8 cellular contexts compared by ENCODE assay signal in the genomic region with DNA sequence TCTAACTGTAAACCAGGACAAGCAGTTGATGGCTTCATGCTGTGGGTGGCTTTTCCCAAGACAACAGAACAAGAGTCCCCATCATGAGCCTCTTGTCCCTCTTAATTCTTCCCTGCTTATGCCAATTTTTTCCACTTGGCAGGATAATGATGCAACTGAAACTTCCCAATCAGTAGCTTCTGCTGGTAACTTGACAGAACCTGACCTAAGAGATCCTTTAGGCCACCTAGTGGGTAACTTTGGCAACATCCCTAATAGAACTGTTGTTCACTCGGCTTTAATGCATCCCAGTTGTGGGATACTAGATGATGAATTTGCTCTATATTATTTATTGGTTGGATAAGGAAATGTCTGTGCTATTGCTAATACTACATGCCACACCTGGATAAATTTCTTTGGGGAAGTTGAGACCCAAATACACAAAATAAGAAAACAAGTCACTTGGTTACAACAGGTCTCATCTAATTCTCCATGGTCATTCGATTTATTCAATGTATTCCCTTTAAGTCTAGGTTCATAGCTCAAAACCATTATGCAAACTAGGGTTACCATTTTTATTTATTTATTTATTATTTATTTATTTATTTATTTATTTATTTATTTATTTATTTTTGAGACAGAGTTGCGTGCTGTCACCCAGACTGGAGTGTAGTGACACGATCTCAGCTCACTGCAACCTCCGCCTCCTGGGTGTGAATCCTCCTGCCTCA. TPM values are rescaled to one million over a fixed set of nuclear protein-coding genes. Genes with fewer than 3 reads are reported as not detected.
DNase-seq lines count a peak whose midpoint lies in the region; ATAC-seq, FAIRE-seq and TF ChIP-seq lines count a peak whose summit lies in the region.

No MANE protein-coding gene starts in this region.

- no peaks in the 10 kb centered on the region for H3K9me3 ChIP-seq in CD4-positive, CD25-positive, alpha-beta regulatory T cell (ENCODE audit: control insufficient read depth in 2 of 2, low read length in 2 of 2)
- H3K9me3 ChIP-seq in body of pancreas (no peaks in the 10 kb centered on the region), keratinocyte (ENCODE audit: control insufficient read depth, low read depth, low read length) (no peaks in the 10 kb centered on the region), thoracic aorta (no peaks in the 10 kb centered on the region)

- no peak overlapping the region for H3K9ac ChIP-seq in keratinocyte (ENCODE audit: control insufficient read depth, extremely low read depth, insufficient read depth, low read length)

- no peaks in the 10 kb centered on the region for H3K9me1 ChIP-seq in keratinocyte (ENCODE audit: control insufficient read depth, extremely low read depth, insufficient read depth, low read length)

- no peak overlapping the region for H3K4me2 ChIP-seq in keratinocyte (ENCODE audit: control insufficient read depth, extremely low read depth, insufficient read depth, low read depth, low read length)

- H3K36me3 Mint-ChIP-seq in CD4-positive, CD25-positive, alpha-beta regulatory T cell = no peaks in the 10 kb centered on the region
- H3K36me3 Mint-ChIP-seq in activated T-helper 2 cell treated with anti-CD3 and anti-CD28 coated beads, Interferon-gamma antibody, Interleukin-2, Interleukin-4, amounts not matched to agents 10 μg/mL and 5 μg/mL and 100 μg/mL, durations not matched to agents 14 hours and 24 hours and 36 hours (ENCODE audit: low read depth) = no peaks in the 10 kb centered on the region

- peak; percentile 88 for FAIRE-seq in GM18507 (lab: Jason Lieb, UNC)
- peak; percentile 83 for FAIRE-seq in keratinocyte (lab: Jason Lieb, UNC)

- H3K4me1 ChIP-seq in CD4-positive, CD25-positive, alpha-beta regulatory T cell (ENCODE audit: control insufficient read depth, insufficient read depth, low read length, poor library complexity, severe bottlenecking) = peaks cover 4% of the 10 kb centered on the region
- H3K4me1 ChIP-seq in body of pancreas (peaks cover 3% of the 10 kb centered on the region), keratinocyte (ENCODE audit: control insufficient read depth, extremely low read depth, insufficient read depth, low read length) (no peaks in the 10 kb centered on the region), thoracic aorta (ENCODE audit: control insufficient read depth in 1 of 2, low read depth in 2 of 2) (no peaks in the 10 kb centered on the region)

- H3K36me3 ChIP-seq in CD4-positive, CD25-positive, alpha-beta regulatory T cell (ENCODE audit: control insufficient read depth, insufficient read depth, low read length) = no peaks in the 10 kb centered on the region
- no peaks in the 10 kb centered on the region for H3K36me3 ChIP-seq in body of pancreas (replicated peaks in 1 of 2; ENCODE audit: insufficient read depth in 1 of 2, low read depth in 2 of 2)
- no peaks in the 10 kb centered on the region for H3K36me3 ChIP-seq in keratinocyte (ENCODE audit: control insufficient read depth in 2 of 2, extremely low read depth in 1 of 2, insufficient read depth in 2 of 2, low read length in 2 of 2)
- no peaks in the 10 kb centered on the region for H3K36me3 ChIP-seq in thoracic aorta

- H3K4me3 ChIP-seq in CD4-positive, CD25-positive, alpha-beta regulatory T cell (ENCODE audit: low read depth, low read length) = no peak overlapping the region
- H3K4me3 ChIP-seq in body of pancreas (no peak overlapping the region), keratinocyte (ENCODE audit: control insufficient read depth in 2 of 3, extremely low read depth in 1 of 3, insufficient read depth in 2 of 3, low read depth in 1 of 3, low read length in 3 of 3) (no peak overlapping the region), thoracic aorta (no peak overlapping the region)

- no peaks in the 10 kb centered on the region for H3K79me2 ChIP-seq in keratinocyte (ENCODE audit: control insufficient read depth, insufficient read depth, low read length)

- intact Hi-C loops in body of pancreas (cut with DNase I) = no loop called here
- intact Hi-C loops in activated T-helper 2 cell treated with anti-CD3 and anti-CD28 coated beads, Interferon-gamma antibody, Interleukin-2, Interleukin-4, amounts not matched to agents 10 μg/mL and 5 μg/mL and 100 μg/mL, durations not matched to agents 14 hours and 24 hours and 36 hours (cut with micrococcal nuclease) = loop anchor here (2.0 kb wide), 1 partner anchor 507 kb away; no protein-coding TSS in a partner anchor

- 66 to 75% methylated on average over 5 of the region's 5 CpGs for WGBS in body of pancreas, 2 donors

- peak in 2 of 3 donors; percentile 33 to 57 for DNase-seq in CD4-positive, CD25-positive, alpha-beta regulatory T cell
- DNase-seq in GM18507 (ENCODE audit: extremely low spot score, insufficient read length, low read depth) = no peak
- DNase-seq in NCI-H446 treated with DMSO at 0.1 percent for 48 hours (lab: John Stamatoyannopoulos, UW) = peak; percentile 33
- peak in 2 of 4 donors; percentile 14 to 40 for DNase-seq in body of pancreas
- DNase-seq in keratinocyte (ENCODE audit: low read depth, low spot score) = peak; percentile 15
- DNase-seq in thoracic aorta (ENCODE audit: low spot score) = no peak
- DNase-seq in activated T-helper 2 cell treated with anti-CD3 and anti-CD28 coated beads, Interferon-gamma antibody, Interleukin-2, Interleukin-4, amounts not matched to agents 10 μg/mL and 5 μg/mL and 100 μg/mL, durations not matched to agents 14 hours and 24 hours and 36 hours (ENCODE audit: low spot score) = no peak

- no peak overlapping the region for H2AFZ ChIP-seq in keratinocyte (ENCODE audit: control insufficient read depth, low read length)

- TF ChIP-seq POLR2A in body of pancreas (IDR thresholded peaks at IDR 0.05) = no peak

- no peaks in the 10 kb centered on the region for H3K27me3 ChIP-seq in CD4-positive, CD25-positive, alpha-beta regulatory T cell (ENCODE audit: control insufficient read depth, insufficient read depth, low read length)
- H3K27me3 ChIP-seq in body of pancreas (no peaks in the 10 kb centered on the region), keratinocyte (ENCODE audit: control insufficient read depth, extremely low read depth, insufficient read depth, low read length) (no peaks in the 10 kb centered on the region), thoracic aorta (replicated peaks; ENCODE audit: insufficient read depth) (no peaks in the 10 kb centered on the region)

- H3K9me3 Mint-ChIP-seq in CD4-positive, CD25-positive, alpha-beta regulatory T cell = no peaks in the 10 kb centered on the region
- H3K9me3 Mint-ChIP-seq in activated T-helper 2 cell treated with anti-CD3 and anti-CD28 coated beads, Interferon-gamma antibody, Interleukin-2, Interleukin-4, amounts not matched to agents 10 μg/mL and 5 μg/mL and 100 μg/mL, durations not matched to agents 14 hours and 24 hours and 36 hours = no peaks in the 10 kb centered on the region

- H3K27me3 Mint-ChIP-seq in CD4-positive, CD25-positive, alpha-beta regulatory T cell = peaks cover 23% of the 10 kb centered on the region
- peaks cover 6% of the 10 kb centered on the region for H3K27me3 Mint-ChIP-seq in activated T-helper 2 cell treated with anti-CD3 and anti-CD28 coated beads, Interferon-gamma antibody, Interleukin-2, Interleukin-4, amounts not matched to agents 10 μg/mL and 5 μg/mL and 100 μg/mL, durations not matched to agents 14 hours and 24 hours and 36 hours (ENCODE audit: low read depth)

- ATAC-seq in CD4-positive, CD25-positive, alpha-beta regulatory T cell (ENCODE audit: low read depth in 2 of 2) = peak in 1 of 2 donors; percentile 39
- ATAC-seq in body of pancreas = peak; percentile 59
- ATAC-seq in thoracic aorta (ENCODE audit: insufficient number of reproducible peaks, low FRiP score, low read depth) = peak; percentile 50
- no peak for ATAC-seq in HG03354 (IDR thresholded peaks at IDR 0.05; ENCODE audit: poor library complexity, severe bottlenecking, unreplicated experiment)

- no peak overlapping the region for H3K27ac Mint-ChIP-seq in CD4-positive, CD25-positive, alpha-beta regulatory T cell
- no peak overlapping the region for H3K27ac Mint-ChIP-seq in activated T-helper 2 cell treated with anti-CD3 and anti-CD28 coated beads, Interferon-gamma antibody, Interleukin-2, Interleukin-4, amounts not matched to agents 10 μg/mL and 5 μg/mL and 100 μg/mL, durations not matched to agents 14 hours and 24 hours and 36 hours

- H4K20me1 ChIP-seq in keratinocyte (ENCODE audit: control insufficient read depth, extremely low read depth, insufficient read depth, low read length) = no peaks in the 10 kb centered on the region

- dilution Hi-C loops in keratinocyte (cut with MboI; ENCODE audit: extremely low pct_ligation_motif_present, low sequenced_read_pairs) = no loop called here

- no peak overlapping the region for H3K27ac ChIP-seq in CD4-positive, CD25-positive, alpha-beta regulatory T cell (ENCODE audit: insufficient read depth, low read length, poor library complexity, severe bottlenecking)
- no peak overlapping the region for H3K27ac ChIP-seq in body of pancreas
- H3K27ac ChIP-seq in keratinocyte (ENCODE audit: control insufficient read depth, insufficient read depth, low read length) = no peak overlapping the region
- H3K27ac ChIP-seq in thoracic aorta = no peak overlapping the region

- TF ChIP-seq CTCF in body of pancreas (IDR thresholded peaks at IDR 0.05) (peak; percentile 39 to 55 (median 51)), keratinocyte (optimal IDR thresholded peaks at IDR 0.05 in 1 of 3, IDR thresholded peaks at IDR 0.05 in 1 of 3, conservative IDR thresholded peaks at IDR 0.05 in 1 of 3; ENCODE audit: extremely low read depth in 1 of 3, insufficient read depth in 2 of 3, low read length in 3 of 3) (peak; percentile 54 to 71 (median 68)), thoracic aorta (IDR thresholded peaks at IDR 0.05) (peak; percentile 51)

- peaks cover 0 to 8% (median 6%) of the 10 kb centered on the region in 4 donors for H3K4me1 Mint-ChIP-seq in CD4-positive, CD25-positive, alpha-beta regulatory T cell
- H3K4me1 Mint-ChIP-seq in activated T-helper 2 cell treated with anti-CD3 and anti-CD28 coated beads, Interferon-gamma antibody, Interleukin-2, Interleukin-4, amounts not matched to agents 10 μg/mL and 5 μg/mL and 100 μg/mL, durations not matched to agents 14 hours and 24 hours and 36 hours (ENCODE audit: low read depth) = peaks cover 7% of the 10 kb centered on the region

- no peak overlapping the region for H3K4me3 Mint-ChIP-seq in CD4-positive, CD25-positive, alpha-beta regulatory T cell
- no peak overlapping the region for H3K4me3 Mint-ChIP-seq in activated T-helper 2 cell treated with anti-CD3 and anti-CD28 coated beads, Interferon-gamma antibody, Interleukin-2, Interleukin-4, amounts not matched to agents 10 μg/mL and 5 μg/mL and 100 μg/mL, durations not matched to agents 14 hours and 24 hours and 36 hours (ENCODE audit: low read depth)

RNA-seq across cellular contexts. Expression of a gene that starts 41.4 kb away (rescaled TPM):
- 0.12 TPM for total RNA-seq in CD4-positive, CD25-positive, alpha-beta regulatory T cell
- polyA plus RNA-seq in CD4-positive, CD25-positive, alpha-beta regulatory T cell = under 1 TPM in 2 of 4 donors, not detected in 2; 0.11 to 0.54 TPM
- total RNA-seq in body of pancreas (1 to 10 TPM in 1 of 2 donors, under 1 TPM in 1; 0.66 to 1.0 TPM), thoracic aorta (1 to 10 TPM; 4.1 to 4.4 TPM)
- polyA plus RNA-seq in keratinocyte = 0.05 TPM in 1 of 3 replicates, not detected in the others
- polyA plus RNA-seq in keratinocyte (2011; ENCODE audit: low read depth) = not detected
- polyA plus RNA-seq in keratinocyte (2011; cell fraction: cytosol; rRNA removed) = 0.03 and 0.05 TPM in 2 replicates
- 0.01 and 0.09 TPM in 2 replicates for polyA plus RNA-seq in keratinocyte (2011; cell fraction: nucleus; rRNA removed)
- 0.01 TPM in 1 of 2 replicates, not detected in the other for polyA plus RNA-seq in keratinocyte (2012; ENCODE audit: low replicate concordance)
- polyA minus RNA-seq in keratinocyte = 0.16 TPM in 1 of 3 replicates, not detected in the others
- not detected for polyA minus RNA-seq in keratinocyte (2011; cell fraction: cytosol; rRNA and poly(A)+ RNA removed)
- polyA minus RNA-seq in keratinocyte (2011; cell fraction: nucleus; rRNA and poly(A)+ RNA removed) = not detected in 2 replicates
- total RNA-seq in activated T-helper 2 cell treated with anti-CD3 and anti-CD28 coated beads, Interferon-gamma antibody, Interleukin-2, Interleukin-4, amounts not matched to agents 10 μg/mL and 5 μg/mL and 100 μg/mL, durations not matched to agents 14 hours and 24 hours and 36 hours = 0.21 and 0.23 TPM in 2 replicates

RNA-seq across cellular contexts. Expression of a gene that starts 46.0 kb away (rescaled TPM):
- total RNA-seq in CD4-positive, CD25-positive, alpha-beta regulatory T cell = 56.0 TPM
- polyA plus RNA-seq in CD4-positive, CD25-positive, alpha-beta regulatory T cell = 10 to 100 TPM; 29.8 to 50.6 (median 45.2) TPM
- total RNA-seq in body of pancreas (10 to 100 TPM; 13.7 to 23.4 TPM), thoracic aorta (10 to 100 TPM; 22.0 to 24.1 TPM)
- polyA plus RNA-seq in keratinocyte = 29.4 to 30.7 TPM (median 30.2 TPM) in 3 replicates
- 44.1 TPM for polyA plus RNA-seq in keratinocyte (2011; ENCODE audit: low read depth)
- polyA plus RNA-seq in keratinocyte (2011; cell fraction: cytosol; rRNA removed) = 22.5 and 27.2 TPM in 2 replicates
- 20.2 and 22.8 TPM in 2 replicates for polyA plus RNA-seq in keratinocyte (2011; cell fraction: nucleus; rRNA removed)
- 14.5 and 36.7 TPM in 2 replicates for polyA plus RNA-seq in keratinocyte (2012; ENCODE audit: low replicate concordance)
- 18.3 to 46.4 TPM (median 22.4 TPM) in 3 replicates for polyA minus RNA-seq in keratinocyte
- polyA minus RNA-seq in keratinocyte (2011; cell fraction: cytosol; rRNA and poly(A)+ RNA removed) = 15.5 TPM
- 11.0 and 15.4 TPM in 2 replicates for polyA minus RNA-seq in keratinocyte (2011; cell fraction: nucleus; rRNA and poly(A)+ RNA removed)
- total RNA-seq in activated T-helper 2 cell treated with anti-CD3 and anti-CD28 coated beads, Interferon-gamma antibody, Interleukin-2, Interleukin-4, amounts not matched to agents 10 μg/mL and 5 μg/mL and 100 μg/mL, durations not matched to agents 14 hours and 24 hours and 36 hours = 108 and 110 TPM in 2 replicates

Comparison
In these comparisons a context has a peak if more than half of its experiments do, and no peak if none do; other contexts are left out.
1. DNase-seq: peak in CD4-positive, CD25-positive, alpha-beta regulatory T cell (2 of 3), NCI-H446 treated with DMSO at 0.1 percent for 48 hours (single experiment) and keratinocyte (single experiment); none in GM18507 (single experiment), thoracic aorta (single experiment) and activated T-helper 2 cell treated with anti-CD3 and anti-CD28 coated beads, Interferon-gamma antibody, Interleukin-2, Interleukin-4, amounts not matched to agents 10 μg/mL and 5 μg/mL and 100 μg/mL, durations not matched to agents 14 hours and 24 hours and 36 hours (single experiment).
2. Peak in every context shown above with its lines, with median percentiles within 50 percentile points of each other: CTCF ChIP-seq.